22 cellular contexts compared by ENCODE assay signal in genomic region chr3:170324962-170325361, GRCh38.
"Had no signal": no experiment of that assay in that cellular context is flagged by ENCODE, and none has a peak within 500 bp of the region (broad histone marks: within the 10 kb centered on the region; RNA-seq: fewer than 3 reads in every experiment).

No MANE protein-coding gene starts in this region.

- H3K4me3 ChIP-seq: breast epithelium, heart left ventricle, mucosa of descending colon, prostate gland, right atrium auricular region, thoracic aorta, upper lobe of left lung had no signal

- H3K4me3 Mint-ChIP-seq: activated CD8-positive, alpha-beta T cell treated with anti-CD3 and anti-CD28 coated beads, Interleukin-2, amount 10 ng/mL, durations not matched to agents 7 days and 5 days; activated naive CD4-positive, alpha-beta T cell treated with anti-CD3 and anti-CD28 coated beads, Interleukin-2, amount 50 U/mL, for 24 hours; activated T-helper 1 cell treated with anti-CD3 and anti-CD28 coated beads, Interleukin-12 subunit alpha, Interleukin-12 subunit beta, Interleukin-2, Interleukin-4 antibody, amounts not matched to agents 30 ng/mL and 10 ng/mL and 1 ng/mL, durations not matched to agents 14 hours and 24 hours and 36 hours; memory B cell; neural crest cell had no signal

- H3K36me3 Mint-ChIP-seq: activated naive CD4-positive, alpha-beta T cell treated with anti-CD3 and anti-CD28 coated beads, Interleukin-2, amount 50 U/mL, for 24 hours; memory B cell had no signal

- H3K9me3 ChIP-seq: breast epithelium, mucosa of descending colon, prostate gland, thoracic aorta, upper lobe of left lung had no signal

- H3K36me3 ChIP-seq: breast epithelium, heart left ventricle, prostate gland, right atrium auricular region, thoracic aorta, upper lobe of left lung had no signal

- H3K27me3 ChIP-seq: breast epithelium, heart left ventricle, right atrium auricular region, upper lobe of left lung had no signal

- H3K4me1 ChIP-seq: breast epithelium, prostate gland, right atrium auricular region, upper lobe of left lung had no signal

- H3K27ac Mint-ChIP-seq: activated CD8-positive, alpha-beta T cell treated with anti-CD3 and anti-CD28 coated beads, Interleukin-2, amount 10 ng/mL, durations not matched to agents 7 days and 5 days; activated naive CD4-positive, alpha-beta T cell treated with anti-CD3 and anti-CD28 coated beads, Interleukin-2, amount 50 U/mL, for 24 hours; activated T-helper 1 cell treated with anti-CD3 and anti-CD28 coated beads, Interleukin-12 subunit alpha, Interleukin-12 subunit beta, Interleukin-2, Interleukin-4 antibody, amounts not matched to agents 30 ng/mL and 10 ng/mL and 1 ng/mL, durations not matched to agents 14 hours and 24 hours and 36 hours; memory B cell had no signal

- H3K4me1 Mint-ChIP-seq: activated naive CD4-positive, alpha-beta T cell treated with anti-CD3 and anti-CD28 coated beads, Interleukin-2, amount 50 U/mL, for 24 hours had no signal

- DNase-seq: activated CD4-positive, alpha-beta T cell treated with anti-CD3 and anti-CD28 coated beads for 1 hour; activated CD4-positive, alpha-beta T cell treated with anti-CD3 and anti-CD28 coated beads, Interleukin-2, amount 50 U/mL, for 1 hour; activated CD8-positive, alpha-beta T cell treated with anti-CD3 and anti-CD28 coated beads, Interleukin-2, amount 10 ng/mL, durations not matched to agents 7 days and 5 days; activated gamma-delta T cell; cerebellar nuclear complex; cortex of kidney; heart left ventricle; left colon; mucosa of descending colon; stimulated activated CD4-positive, alpha-beta T cell treated with anti-CD3 and anti-CD28 coated beads, Interleukin-4, amount 100 ng/mL, for 24 hours; stimulated activated naive CD4-positive, alpha-beta T cell treated with Interleukin-2 at 50 U/mL for 16 hours; upper lobe of left lung had no signal

- H3K9me3 Mint-ChIP-seq: activated naive CD4-positive, alpha-beta T cell treated with anti-CD3 and anti-CD28 coated beads, Interleukin-2, amount 50 U/mL, for 24 hours had no signal

- H3K27ac ChIP-seq: breast epithelium, epithelial cell of prostate, heart left ventricle, prostate gland, right atrium auricular region, thoracic aorta, upper lobe of left lung, VCaP had no signal

- H3K27me3 Mint-ChIP-seq: activated naive CD4-positive, alpha-beta T cell treated with anti-CD3 and anti-CD28 coated beads, Interleukin-2, amount 50 U/mL, for 24 hours had no signal

- ATAC-seq: activated CD8-positive, alpha-beta T cell treated with anti-CD3 and anti-CD28 coated beads, Interleukin-2, amount 10 ng/mL, durations not matched to agents 7 days and 5 days; heart left ventricle; left colon; mucosa of descending colon had no signal
